Comparison of ENCODE assay signal across 18 cellular contexts in genomic region chr10:133187091-133187905, GRCh38. TPM values are rescaled to one million over a fixed set of nuclear protein-coding genes. Genes with fewer than 3 reads are reported as not detected.
DNase-seq lines count a peak whose midpoint lies in the region; ATAC-seq, FAIRE-seq and TF ChIP-seq lines count a peak whose summit lies in the region.
"Had no signal": no experiment of that assay in that cellular context is flagged by ENCODE, and none has a peak within 500 bp of the region (broad histone marks: within the 10 kb centered on the region; RNA-seq: fewer than 3 reads in every experiment).

No MANE protein-coding gene starts in this region.

- no peak overlapping the region for H3K4me3 ChIP-seq in right cardiac atrium (ENCODE audit: low read length)
- H3K4me3 ChIP-seq in IMR-90 (ENCODE audit: insufficient read depth, low read depth, low read length), result no peak overlapping the region
- no peak overlapping the region for H3K4me3 ChIP-seq in HepG2 (replicated peaks in 1 of 3; ENCODE audit: insufficient read depth in 1 of 3, low read depth in 2 of 3, low read length in 3 of 3)
- no peak overlapping the region for H3K4me3 ChIP-seq in hepatocyte
- H3K4me3 ChIP-seq: GM23248 had no signal

- intact Hi-C loops in right cardiac atrium (cut with DNase I), result no loop called here
- intact Hi-C loops in Right ventricle myocardium superior (cut with DNase I), result no loop called here
- intact Hi-C loops in IMR-90 (cut with micrococcal nuclease), result no loop called here
- intact Hi-C loops in HepG2 (cut with micrococcal nuclease; ENCODE audit: unreplicated experiment), result no loop called here

- H3K36me3 ChIP-seq in IMR-90 (ENCODE audit: control insufficient read depth, insufficient read depth, low read length) (peaks cover 2% of the 10 kb centered on the region), HepG2 (replicated peaks in 1 of 2; ENCODE audit: control insufficient read depth in 1 of 2, insufficient read depth in 2 of 2, low read length in 2 of 2) (no peaks in the 10 kb centered on the region), hepatocyte (replicated peaks; ENCODE audit: insufficient read depth, low read depth) (no peaks in the 10 kb centered on the region)

- no peak overlapping the region for H3K4me2 ChIP-seq in IMR-90 (ENCODE audit: low read depth, low read length)
- H3K4me2 ChIP-seq in HepG2 (ENCODE audit: low read depth, low read length), result no peak overlapping the region; the same call in 1 of the 2 replicates
- no peak overlapping the region for H3K4me2 ChIP-seq in hepatocyte

- H3K14ac ChIP-seq in IMR-90 (replicated peaks; ENCODE audit: low read depth, low read length), result no peak overlapping the region

- no peak for FAIRE-seq in HepG2 (lab: Jason Lieb, UNC)
- FAIRE-seq: D721Med, H54 had no signal

- no peak overlapping the region for H2BK5ac ChIP-seq in IMR-90 (ENCODE audit: low read depth, low read length, poor library complexity, severe bottlenecking)

- BruUV-seq in IMR-90 (replicated peaks; lab: Mats Ljungman, UMichigan), result no TSS peak
- no TSS peak for BruUV-seq in HepG2 (replicated peaks; lab: Mats Ljungman, UMichigan)

- H2BK15ac ChIP-seq in IMR-90 (ENCODE audit: low read depth, low read length), result no peak overlapping the region

- no peak overlapping the region for H3K56ac ChIP-seq in IMR-90 (ENCODE audit: extremely low read depth, insufficient read depth, low read length)

- H3K9ac ChIP-seq in IMR-90 (ENCODE audit: low read depth, low read length), result no peak overlapping the region
- H3K9ac ChIP-seq in HepG2 (ENCODE audit: insufficient read depth, low read depth, low read length), result no peak overlapping the region
- H3K9ac ChIP-seq: GM23248 had no signal

- no peaks in the 10 kb centered on the region for H3K79me1 ChIP-seq in IMR-90 (ENCODE audit: low read depth in 1 of 2, low read length in 2 of 2)

- TF ChIP-seq EP300 in HepG2 (IDR thresholded peaks at IDR 0.05; ENCODE audit: low read depth in 2 of 2, low read length in 2 of 2), result no peak
- no peak for TF ChIP-seq EP300 in HepG2 (CRISPR knock-in tag; IDR thresholded peaks at IDR 0.05; ENCODE audit: borderline replicate concordance)

- H4K5ac ChIP-seq in IMR-90 (ENCODE audit: low read depth, low read length), result no peak overlapping the region

- no peak for ATAC-seq in right cardiac atrium
- ATAC-seq in Right ventricle myocardium superior (ENCODE audit: poor library complexity), result no peak
- ATAC-seq in IMR-90 (ENCODE audit: low read depth), result no peak
- ATAC-seq in HepG2, result peak; percentile 60
- no peak for ATAC-seq in GM18909 (IDR thresholded peaks at IDR 0.05; ENCODE audit: poor library complexity, unreplicated experiment)
- ATAC-seq: HCT116 had no signal

- no peak overlapping the region for H4K91ac ChIP-seq in IMR-90 (ENCODE audit: insufficient read depth, low read depth, low read length)

- peak overlapping the region; percentile 14 for H2AFZ ChIP-seq in IMR-90 (replicated peaks; ENCODE audit: low read length, poor library complexity)
- H2AFZ ChIP-seq in HepG2 (ENCODE audit: low read length), result no peak overlapping the region
- H2AFZ ChIP-seq in hepatocyte, result no peak overlapping the region
- H2AFZ ChIP-seq: GM23248 had no signal

- H3K23ac ChIP-seq in IMR-90 (ENCODE audit: low read depth, low read length), result no peak overlapping the region

- H3K9me1 ChIP-seq in IMR-90 (ENCODE audit: insufficient read depth, low read length), result no peaks in the 10 kb centered on the region

- no peaks in the 10 kb centered on the region for H4K20me1 ChIP-seq in IMR-90 (ENCODE audit: insufficient read depth, low read length)
- H4K20me1 ChIP-seq in HepG2 (ENCODE audit: insufficient read depth, low read length), result no peaks in the 10 kb centered on the region
- H4K20me1 ChIP-seq in hepatocyte (ENCODE audit: insufficient read depth, poor library complexity, severe bottlenecking), result no peaks in the 10 kb centered on the region

- no peak overlapping the region for H4K8ac ChIP-seq in IMR-90 (ENCODE audit: low read depth in 2 of 2, low read length in 2 of 2)

- peak; percentile 7 to 58 (median 37) for DNase-seq in right cardiac atrium
- no peak for DNase-seq in Right ventricle myocardium superior
- DNase-seq in IMR-90, result no peak
- no peak for DNase-seq in HepG2 (ENCODE audit: low spot score)
- DNase-seq in hepatocyte (ENCODE audit: low spot score), result no peak
- DNase-seq in activated CD8-positive, alpha-beta memory T cell treated with anti-CD3 and anti-CD28 coated beads, Interleukin-2, amount 50 U/mL, for 4 hours, result no peak
- DNase-seq: ACHN; CD4-positive, alpha-beta memory T cell; COR-L47; GM23248 had no signal

- H2AK9ac ChIP-seq in IMR-90 (replicated peaks; ENCODE audit: low read depth, low read length, poor library complexity), result no peak overlapping the region

- H2BK120ac ChIP-seq in IMR-90 (ENCODE audit: low read depth, low read length), result no peak overlapping the region

- no peak overlapping the region for H3K4ac ChIP-seq in IMR-90 (ENCODE audit: low read depth, low read length)

- TF ChIP-seq POLR2A in IMR-90 (IDR thresholded peaks at IDR 0.05; ENCODE audit: low read depth, low read length) (no peak), HepG2 (IDR thresholded peaks at IDR 0.05; ENCODE audit: insufficient read depth in 1 of 2, low read depth in 2 of 2, low read length in 2 of 2) (no peak)

- no peaks in the 10 kb centered on the region for H3K4me1 ChIP-seq in right cardiac atrium (ENCODE audit: control insufficient read depth, insufficient read depth, low read length)
- H3K4me1 ChIP-seq in IMR-90 (ENCODE audit: control insufficient read depth, insufficient read depth, low read length), result no peaks in the 10 kb centered on the region
- peaks cover 10% of the 10 kb centered on the region; the same call in 1 of the 2 replicates for H3K4me1 ChIP-seq in HepG2 (ENCODE audit: insufficient read depth, low read length)
- no peaks in the 10 kb centered on the region for H3K4me1 ChIP-seq in hepatocyte (ENCODE audit: insufficient read depth)

- no peak overlapping the region for H2AK5ac ChIP-seq in IMR-90 (ENCODE audit: low read depth, low read length)

- in situ Hi-C loops in IMR-90 (cut with MboI; ENCODE audit: low sequenced_read_pairs), result no loop called here
- in situ Hi-C loops in HepG2 (cut with HindIII; ENCODE audit: extremely low pct_ligation_motif_present, low pct_unique_long_range_greater_than_20kb), result no loop called here

- H3K18ac ChIP-seq in IMR-90 (ENCODE audit: low read depth, low read length), result no peak overlapping the region

- H3K79me2 ChIP-seq in HepG2 (ENCODE audit: insufficient read depth, low read length) (no peaks in the 10 kb centered on the region), hepatocyte (no peaks in the 10 kb centered on the region)

- H3K27ac ChIP-seq in right cardiac atrium (ENCODE audit: low read length) (no peak overlapping the region), IMR-90 (ENCODE audit: insufficient read depth, low read length) (no peak overlapping the region), HepG2 (ENCODE audit: extremely low read length, insufficient read depth, low read length) (no peak overlapping the region), hepatocyte (no peak overlapping the region)
- H3K27ac ChIP-seq: C4-2B, GM23248 had no signal

- 85% methylated on average over 38 of the region's 38 CpGs for WGBS in right cardiac atrium
- 70% methylated on average over 2 of the region's 38 CpGs; no CpG with 5 or more reads in 1 of the 2 experiments for WGBS in IMR-90 (ENCODE audit: extremely low coverage in 2 of 2, insufficient read length in 1 of 2), 2 experiments
- WGBS in HepG2 (ENCODE audit: low lambda C conversion rate), result 69% methylated on average over 7 of the region's 38 CpGs
- WGBS in hepatocyte (ENCODE audit: low lambda C conversion rate, missing lambda C conversion rate), result 87% methylated on average over 30 of the region's 38 CpGs

- H3K27me3 ChIP-seq in right cardiac atrium (ENCODE audit: control insufficient read depth, insufficient read depth) (no peaks in the 10 kb centered on the region), IMR-90 (ENCODE audit: control insufficient read depth, insufficient read depth, low read length) (no peaks in the 10 kb centered on the region), HepG2 (ENCODE audit: control insufficient read depth in 1 of 2, insufficient read depth in 2 of 2, low read length in 2 of 2) (peaks cover 10 to 38% of the 10 kb centered on the region in 2 experiments; a peak in 4 of 5 replicates), hepatocyte (no peaks in the 10 kb centered on the region)

- POLR2A ChIA-PET in IMR-90 (lab: Charles Lee; ENCODE audit: unreplicated experiment), result no interaction called here
- POLR2A ChIA-PET in HepG2 (lab: Yijun Ruan, JAX), result no interaction called here

- H3K9me3 ChIP-seq in right cardiac atrium (ENCODE audit: control insufficient read depth, low read length) (no peaks in the 10 kb centered on the region), IMR-90 (ENCODE audit: control insufficient read depth, insufficient read depth, low read length) (peaks cover 4% of the 10 kb centered on the region; the same call in 1 of the 2 replicates), HepG2 (ENCODE audit: low read length) (no peaks in the 10 kb centered on the region), hepatocyte (ENCODE audit: low read depth) (no peaks in the 10 kb centered on the region)

- TF ChIP-seq CTCF in IMR-90 (conservative IDR thresholded peaks at IDR 0.05; ENCODE audit: low read depth, low read length) (no peak), HepG2 (CRISPR knock-in tag; IDR thresholded peaks at IDR 0.05) (no peak), hepatocyte (IDR thresholded peaks at IDR 0.05; ENCODE audit: poor library complexity) (no peak)

- CTCF ChIA-PET in IMR-90 (lab: Yijun Ruan, JAX), result no interaction called here
- CTCF ChIA-PET in HepG2 (lab: Yijun Ruan, JAX; ENCODE audit: low intra/inter-chr PET ratio, low total read pairs), result no interaction called here

- H3K9me2 ChIP-seq in hepatocyte (replicated peaks; ENCODE audit: insufficient read depth), result no peaks in the 10 kb centered on the region

- H2BK20ac ChIP-seq in IMR-90 (ENCODE audit: low read depth, low read length), result no peak overlapping the region

- TF ChIP-seq RAD21 in IMR-90 (IDR thresholded peaks at IDR 0.05; ENCODE audit: low read length), result no peak
- TF ChIP-seq RAD21 in HepG2 (CRISPR knock-in tag; IDR thresholded peaks at IDR 0.05), result no peak

- dilution Hi-C loops in IMR-90 (cut with HindIII; ENCODE audit: low sequenced_read_pairs, unreplicated experiment), result no loop called here

RNA-seq across cellular contexts. Expression of gene KNDC1, which starts 27.3 kb away (rescaled TPM):
- total RNA-seq in right cardiac atrium (1 to 10 TPM in 2 of 4 donors, under 1 TPM in 2; 0.41 to 1.4 (median 0.91) TPM), Right ventricle myocardium superior (not detected), IMR-90 (2012; rRNA removed) (0.18 and 0.56 TPM in 2 replicates), HepG2 (2016; rRNA removed; fragmentation: Illumina TruSeq; extraction: Trizol) (0.44 TPM in 1 of 2 replicates, not detected in the other), hepatocyte (3.8 and 13.4 TPM in 2 replicates)
- polyA plus RNA-seq in right cardiac atrium (0.23 TPM), IMR-90 (2012; rRNA removed) (1.1 TPM in 2 replicates), HepG2 (2011; rRNA removed) (0.56 and 0.69 TPM in 2 replicates), hepatocyte (4.0 and 4.3 TPM in 2 replicates)
- 0.48 and 1.4 TPM in 2 replicates for polyA plus RNA-seq in IMR-90 (2012; cell fraction: cytosol; rRNA removed)
- 1.9 and 4.0 TPM in 2 replicates for polyA plus RNA-seq in IMR-90 (2012; cell fraction: nucleus; rRNA removed; ENCODE audit: low replicate concordance)
- total RNA-seq in HepG2 (2016; cell fraction: cytosol; rRNA removed; fragmentation: Illumina TruSeq; extraction: Trizol; ENCODE audit: low read depth), result not detected in 2 replicates
- not detected in 2 replicates for total RNA-seq in HepG2 (2016; cell fraction: insoluble cytoplasmic fraction; rRNA removed; fragmentation: Illumina TruSeq; extraction: Trizol)
- 0.38 TPM in 1 of 2 replicates, not detected in the other for total RNA-seq in HepG2 (2016; cell fraction: membrane; rRNA removed; fragmentation: Illumina TruSeq; extraction: Trizol)
- total RNA-seq in HepG2 (2016; cell fraction: nucleus; rRNA removed; fragmentation: Illumina TruSeq; extraction: Trizol), result not detected in 2 replicates
- 0.09 and 0.66 TPM in 2 replicates for polyA plus RNA-seq in HepG2 (2011; cell fraction: cytosol; rRNA removed)
- polyA plus RNA-seq in HepG2 (2011; cell fraction: nucleus; rRNA removed), result 1.3 and 3.3 TPM in 2 replicates
- 0.17 TPM in 1 of 2 replicates, not detected in the other for polyA plus RNA-seq in HepG2 (2012)
- polyA plus RNA-seq in HepG2 (2016; cell fraction: cytosol; fragmentation: Illumina TruSeq; extraction: Trizol; ENCODE audit: low read depth), result 0.03 and 0.17 TPM in 2 replicates
- not detected in 2 replicates for polyA plus RNA-seq in HepG2 (2016; cell fraction: insoluble cytoplasmic fraction; fragmentation: Illumina TruSeq; extraction: Trizol; ENCODE audit: low read depth)
- 0.03 TPM in 1 of 2 replicates, not detected in the other for polyA plus RNA-seq in HepG2 (2016; cell fraction: membrane; fragmentation: Illumina TruSeq; extraction: Trizol; ENCODE audit: low read depth)
- polyA plus RNA-seq in HepG2 (2016; cell fraction: nucleus; fragmentation: Illumina TruSeq; extraction: Trizol; ENCODE audit: insufficient read depth, low read depth), result not detected in 2 replicates
- 0.09 and 4.0 TPM in 2 replicates for polyA minus RNA-seq in HepG2 (2011; rRNA and poly(A)+ RNA removed; ENCODE audit: low replicate concordance)
- 0.53 and 1.8 TPM in 2 replicates for polyA minus RNA-seq in HepG2 (2011; cell fraction: cytosol; rRNA and poly(A)+ RNA removed)
- polyA minus RNA-seq in HepG2 (2011; cell fraction: nucleus; rRNA and poly(A)+ RNA removed), result 0.12 and 2.4 TPM in 2 replicates
- total RNA-seq: Daoy had no signal

RNA-seq across cellular contexts. Expression of gene UTF1, which starts 42.7 kb away (rescaled TPM):
- total RNA-seq in right cardiac atrium (not detected), Right ventricle myocardium superior (not detected), IMR-90 (2012; rRNA removed) (not detected in 2 replicates), HepG2 (2016; rRNA removed; fragmentation: Illumina TruSeq; extraction: Trizol) (not detected in 2 replicates), hepatocyte (not detected in 2 replicates)
- polyA plus RNA-seq in right cardiac atrium (not detected), IMR-90 (2012; rRNA removed) (not detected in 2 replicates), HepG2 (2011; rRNA removed) (not detected in 2 replicates), hepatocyte (not detected in 2 replicates)
- not detected in 2 replicates for polyA plus RNA-seq in IMR-90 (2012; cell fraction: cytosol; rRNA removed)
- not detected in 2 replicates for polyA plus RNA-seq in IMR-90 (2012; cell fraction: nucleus; rRNA removed; ENCODE audit: low replicate concordance)
- total RNA-seq in HepG2 (2016; cell fraction: cytosol; rRNA removed; fragmentation: Illumina TruSeq; extraction: Trizol; ENCODE audit: low read depth), result not detected in 2 replicates
- not detected in 2 replicates for total RNA-seq in HepG2 (2016; cell fraction: insoluble cytoplasmic fraction; rRNA removed; fragmentation: Illumina TruSeq; extraction: Trizol)
- not detected in 2 replicates for total RNA-seq in HepG2 (2016; cell fraction: membrane; rRNA removed; fragmentation: Illumina TruSeq; extraction: Trizol)
- total RNA-seq in HepG2 (2016; cell fraction: nucleus; rRNA removed; fragmentation: Illumina TruSeq; extraction: Trizol), result not detected in 2 replicates
- polyA plus RNA-seq in HepG2 (2011; cell fraction: cytosol; rRNA removed), result not detected in 2 replicates
- not detected in 2 replicates for polyA plus RNA-seq in HepG2 (2011; cell fraction: nucleus; rRNA removed)
- polyA plus RNA-seq in HepG2 (2012), result not detected in 2 replicates
- not detected in 2 replicates for polyA plus RNA-seq in HepG2 (2016; cell fraction: cytosol; fragmentation: Illumina TruSeq; extraction: Trizol; ENCODE audit: low read depth)
- polyA plus RNA-seq in HepG2 (2016; cell fraction: insoluble cytoplasmic fraction; fragmentation: Illumina TruSeq; extraction: Trizol; ENCODE audit: low read depth), result not detected in 2 replicates
- not detected in 2 replicates for polyA plus RNA-seq in HepG2 (2016; cell fraction: membrane; fragmentation: Illumina TruSeq; extraction: Trizol; ENCODE audit: low read depth)
- not detected in 2 replicates for polyA plus RNA-seq in HepG2 (2016; cell fraction: nucleus; fragmentation: Illumina TruSeq; extraction: Trizol; ENCODE audit: insufficient read depth, low read depth)
- polyA minus RNA-seq in HepG2 (2011; rRNA and poly(A)+ RNA removed; ENCODE audit: low replicate concordance), result not detected in 2 replicates
- polyA minus RNA-seq in HepG2 (2011; cell fraction: cytosol; rRNA and poly(A)+ RNA removed), result not detected in 2 replicates
- not detected in 2 replicates for polyA minus RNA-seq in HepG2 (2011; cell fraction: nucleus; rRNA and poly(A)+ RNA removed)
- total RNA-seq: A172; CD4-positive, alpha-beta memory T cell; Daoy; GM23248; HT-29 had no signal
- polyA plus RNA-seq: CD4-positive, alpha-beta memory T cell; GM23248 had no signal

RNA-seq across cellular contexts. Expression of gene VENTX, which starts 50.4 kb away (rescaled TPM):
- total RNA-seq in right cardiac atrium (under 1 TPM; 0.45 to 0.89 (median 0.68) TPM), Right ventricle myocardium superior (0.43 TPM), IMR-90 (2012; rRNA removed) (not detected in 2 replicates), HepG2 (2016; rRNA removed; fragmentation: Illumina TruSeq; extraction: Trizol) (not detected in 2 replicates), hepatocyte (not detected in 2 replicates)
- polyA plus RNA-seq in right cardiac atrium (0.48 TPM), IMR-90 (2012; rRNA removed) (not detected in 2 replicates), HepG2 (2011; rRNA removed) (not detected in 2 replicates), hepatocyte (not detected in 2 replicates)
- not detected in 2 replicates for polyA plus RNA-seq in IMR-90 (2012; cell fraction: cytosol; rRNA removed)
- polyA plus RNA-seq in IMR-90 (2012; cell fraction: nucleus; rRNA removed; ENCODE audit: low replicate concordance), result 0.02 TPM in 1 of 2 replicates, not detected in the other
- total RNA-seq in HepG2 (2016; cell fraction: cytosol; rRNA removed; fragmentation: Illumina TruSeq; extraction: Trizol; ENCODE audit: low read depth), result not detected in 2 replicates
- not detected in 2 replicates for total RNA-seq in HepG2 (2016; cell fraction: insoluble cytoplasmic fraction; rRNA removed; fragmentation: Illumina TruSeq; extraction: Trizol)
- total RNA-seq in HepG2 (2016; cell fraction: membrane; rRNA removed; fragmentation: Illumina TruSeq; extraction: Trizol), result not detected in 2 replicates
- total RNA-seq in HepG2 (2016; cell fraction: nucleus; rRNA removed; fragmentation: Illumina TruSeq; extraction: Trizol), result not detected in 2 replicates
- polyA plus RNA-seq in HepG2 (2011; cell fraction: cytosol; rRNA removed), result not detected in 2 replicates
- not detected in 2 replicates for polyA plus RNA-seq in HepG2 (2011; cell fraction: nucleus; rRNA removed)
- polyA plus RNA-seq in HepG2 (2012), result not detected in 2 replicates
- not detected in 2 replicates for polyA plus RNA-seq in HepG2 (2016; cell fraction: cytosol; fragmentation: Illumina TruSeq; extraction: Trizol; ENCODE audit: low read depth)
- polyA plus RNA-seq in HepG2 (2016; cell fraction: insoluble cytoplasmic fraction; fragmentation: Illumina TruSeq; extraction: Trizol; ENCODE audit: low read depth), result not detected in 2 replicates
- polyA plus RNA-seq in HepG2 (2016; cell fraction: membrane; fragmentation: Illumina TruSeq; extraction: Trizol; ENCODE audit: low read depth), result not detected in 2 replicates
- polyA plus RNA-seq in HepG2 (2016; cell fraction: nucleus; fragmentation: Illumina TruSeq; extraction: Trizol; ENCODE audit: insufficient read depth, low read depth), result not detected in 2 replicates
- not detected in 2 replicates for polyA minus RNA-seq in HepG2 (2011; rRNA and poly(A)+ RNA removed; ENCODE audit: low replicate concordance)
- not detected in 2 replicates for polyA minus RNA-seq in HepG2 (2011; cell fraction: cytosol; rRNA and poly(A)+ RNA removed)
- not detected in 2 replicates for polyA minus RNA-seq in HepG2 (2011; cell fraction: nucleus; rRNA and poly(A)+ RNA removed)
- total RNA-seq: A172; CD4-positive, alpha-beta memory T cell; Daoy; GM23248; HT-29 had no signal
- polyA plus RNA-seq: CD4-positive, alpha-beta memory T cell; GM23248 had no signal

Comparison
In these comparisons a context has a peak if more than half of its experiments do, and no peak if none do; other contexts are left out.
1. DNase-seq: peak in right cardiac atrium (3 of 3); none in Right ventricle myocardium superior (single experiment), IMR-90 (single experiment), HepG2 (single experiment), hepatocyte (single experiment) and activated CD8-positive, alpha-beta memory T cell treated with anti-CD3 and anti-CD28 coated beads, Interleukin-2, amount 50 U/mL, for 4 hours (single experiment).